ENCODE assay signal across 1 cellular context in genomic region chr13:45337803-45338202, GRCh38.
TF ChIP-seq lines count a peak whose summit lies in the region.

No MANE protein-coding gene starts in this region.

TF ChIP-seq in GM23338, 12 proteins besides CTCF, POLR2A, EP300 and RAD21 (continued from another document):
- no peak for TF ChIP-seq ZNF462 (CRISPR knock-in tag; IDR thresholded peaks at IDR 0.05)
